Comparison of ENCODE assay signal across 8 cellular contexts in the genomic region with DNA sequence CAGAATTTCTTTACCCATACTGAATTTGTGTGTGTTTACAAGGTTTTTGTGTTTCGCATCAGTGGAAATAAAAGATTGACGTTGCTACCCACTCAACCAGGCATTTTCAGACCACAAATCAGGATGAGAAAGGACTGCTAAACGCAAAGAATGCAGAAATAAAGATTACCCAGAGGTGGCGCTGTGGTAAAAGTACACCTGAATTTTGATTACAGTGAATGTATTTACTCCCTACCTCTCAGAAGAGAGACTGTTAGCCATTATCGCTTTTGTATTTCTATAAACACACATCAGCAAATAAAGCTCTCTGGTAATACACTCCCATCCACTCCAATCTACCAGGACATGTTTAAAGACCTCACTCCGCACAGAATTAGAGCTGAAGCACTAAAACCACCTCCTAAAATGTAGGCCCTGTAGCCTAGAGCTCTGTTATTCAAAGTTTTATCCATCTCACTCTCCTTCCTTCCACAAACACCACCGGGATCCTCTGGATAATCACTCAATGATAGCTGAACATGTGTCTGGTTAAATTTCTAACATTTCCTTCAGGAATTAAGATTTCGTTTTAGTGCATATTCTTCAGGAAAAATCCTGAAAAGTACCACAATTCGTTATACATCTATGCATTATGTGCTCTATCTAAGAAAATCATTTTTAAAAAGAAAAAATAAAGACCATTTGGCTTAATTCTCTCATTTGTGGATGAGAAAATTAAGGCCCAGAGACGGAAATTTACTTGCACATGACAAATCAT. TPM values are rescaled to one million over a fixed set of nuclear protein-coding genes. Genes with fewer than 3 reads are reported as not detected.
DNase-seq lines count a peak whose midpoint lies in the region; ATAC-seq, FAIRE-seq and TF ChIP-seq lines count a peak whose summit lies in the region.

No MANE protein-coding gene starts in this region.

- no peaks in the 10 kb centered on the region for H4K20me1 ChIP-seq in hepatocyte (ENCODE audit: insufficient read depth, poor library complexity, severe bottlenecking)

- H3K4me3 Mint-ChIP-seq in stimulated activated effector memory CD8-positive, alpha-beta T cell treated with anti-CD3 and anti-CD28 coated beads, Interleukin-12 subunit alpha, Interleukin-12 subunit beta, amount 100 ng/mL, for 72 hours: no peak overlapping the region

- peak; percentile 95 for FAIRE-seq in D721Med (lab: Jason Lieb, UNC)

- H3K9me2 ChIP-seq in hepatocyte (replicated peaks; ENCODE audit: insufficient read depth): no peaks in the 10 kb centered on the region

- peaks cover 34% of the 10 kb centered on the region for H3K79me2 ChIP-seq in hepatocyte

- DNase-seq in D721Med (ENCODE audit: insufficient read length, low spot score) (no peak), NCI-H69 (lab: John Stamatoyannopoulos, UW) (peak; percentile 78), hepatocyte (ENCODE audit: low spot score) (peak; percentile 74)
- peak; percentile 43 for DNase-seq in activated gamma-delta T cell treated with anti-CD3 and anti-CD28 coated beads, Interleukin-2, amount 50 U/mL, for 16 hours (ENCODE audit: low read depth)
- peak; percentile 16 to 68 for DNase-seq in stimulated activated effector memory CD8-positive, alpha-beta T cell treated with anti-CD3 and anti-CD28 coated beads, Interleukin-12 subunit alpha, Interleukin-12 subunit beta, amount 100 ng/mL, for 72 hours (ENCODE audit: low spot score in 2 of 2)

- no peak for ATAC-seq in stimulated activated effector memory CD8-positive, alpha-beta T cell treated with anti-CD3 and anti-CD28 coated beads, Interleukin-12 subunit alpha, Interleukin-12 subunit beta, amount 100 ng/mL, for 72 hours
- no peak for ATAC-seq in HG03342 (IDR thresholded peaks at IDR 0.05; ENCODE audit: unreplicated experiment)
- no peak for ATAC-seq in HG02970 (IDR thresholded peaks at IDR 0.05; ENCODE audit: low FRiP score, unreplicated experiment)

- peak; percentile 78 for TF ChIP-seq CTCF in D721Med (IDR thresholded peaks at IDR 0.05; ENCODE audit: insufficient read depth, missing control alignments)
- peak; percentile 16; the same call in 1 of the 2 replicates for TF ChIP-seq CTCF in HEK293 (tag by site-specific recombination; IDR thresholded peaks at IDR 0.05)
- TF ChIP-seq CTCF in hepatocyte (IDR thresholded peaks at IDR 0.05; ENCODE audit: poor library complexity): peak; percentile 74

- H3K4me1 ChIP-seq in HEK293 (ENCODE audit: control insufficient read depth, insufficient read depth, low read length) (0 out of 2 replicates have a peak, but pooled peaks cover 8% of the 10 kb centered on the region), hepatocyte (ENCODE audit: insufficient read depth) (peaks cover 7% of the 10 kb centered on the region)

- H3K27ac ChIP-seq in HEK293 (ENCODE audit: extremely low read depth, low read depth, low read length) (peak overlapping the region; percentile 59), hepatocyte (peak overlapping the region; percentile 13)

- H3K9me3 Mint-ChIP-seq in stimulated activated effector memory CD8-positive, alpha-beta T cell treated with anti-CD3 and anti-CD28 coated beads, Interleukin-12 subunit alpha, Interleukin-12 subunit beta, amount 100 ng/mL, for 72 hours: no peaks in the 10 kb centered on the region

- POLR2A ChIA-PET in HEK293 (lab: Yijun Ruan, JAX): no interaction called here

- no peak overlapping the region for H3K27ac Mint-ChIP-seq in stimulated activated effector memory CD8-positive, alpha-beta T cell treated with anti-CD3 and anti-CD28 coated beads, Interleukin-12 subunit alpha, Interleukin-12 subunit beta, amount 100 ng/mL, for 72 hours

- CTCF ChIA-PET in HEK293 (lab: Yijun Ruan, JAX): interaction anchor here (0.6 to 2.1 kb wide), 24 partner anchors 8 to 1158 kb away, joined by 3 to 15 read pairs (median 3); no protein-coding TSS in a partner anchor

- H3K4me2 ChIP-seq in hepatocyte: no peak overlapping the region

- WGBS in hepatocyte (ENCODE audit: low lambda C conversion rate, missing lambda C conversion rate): 36% methylated on average over 10 of the region's 10 CpGs

- H3K4me1 Mint-ChIP-seq in stimulated activated effector memory CD8-positive, alpha-beta T cell treated with anti-CD3 and anti-CD28 coated beads, Interleukin-12 subunit alpha, Interleukin-12 subunit beta, amount 100 ng/mL, for 72 hours: peaks cover 26% of the 10 kb centered on the region

- H3K36me3 ChIP-seq in HEK293 (ENCODE audit: control insufficient read depth in 2 of 2, insufficient read depth in 1 of 2, low read length in 2 of 2): no peaks in the 10 kb centered on the region
- no peaks in the 10 kb centered on the region for H3K36me3 ChIP-seq in hepatocyte (replicated peaks; ENCODE audit: insufficient read depth, low read depth)

- H3K4me3 ChIP-seq in HEK293 (ENCODE audit: low read depth, low read length) (no peak overlapping the region), hepatocyte (no peak overlapping the region)

- no peak overlapping the region for H2AFZ ChIP-seq in hepatocyte

- H3K9me3 ChIP-seq in HEK293 (ENCODE audit: control insufficient read depth, insufficient read depth, low read depth, low read length) (no peaks in the 10 kb centered on the region), hepatocyte (ENCODE audit: low read depth) (no peaks in the 10 kb centered on the region)

- H3K36me3 Mint-ChIP-seq in stimulated activated effector memory CD8-positive, alpha-beta T cell treated with anti-CD3 and anti-CD28 coated beads, Interleukin-12 subunit alpha, Interleukin-12 subunit beta, amount 100 ng/mL, for 72 hours: peaks cover 13% of the 10 kb centered on the region

- H3K27me3 ChIP-seq in hepatocyte: no peaks in the 10 kb centered on the region

TF ChIP-seq in HEK293, 187 proteins besides CTCF, POLR2A, EP300 and RAD21 (continues in another document):
- TF ChIP-seq HOXD13 (CRISPR knock-in tag; IDR thresholded peaks at IDR 0.05; ENCODE audit: borderline replicate concordance): no peak
- TF ChIP-seq, protein P1, sequence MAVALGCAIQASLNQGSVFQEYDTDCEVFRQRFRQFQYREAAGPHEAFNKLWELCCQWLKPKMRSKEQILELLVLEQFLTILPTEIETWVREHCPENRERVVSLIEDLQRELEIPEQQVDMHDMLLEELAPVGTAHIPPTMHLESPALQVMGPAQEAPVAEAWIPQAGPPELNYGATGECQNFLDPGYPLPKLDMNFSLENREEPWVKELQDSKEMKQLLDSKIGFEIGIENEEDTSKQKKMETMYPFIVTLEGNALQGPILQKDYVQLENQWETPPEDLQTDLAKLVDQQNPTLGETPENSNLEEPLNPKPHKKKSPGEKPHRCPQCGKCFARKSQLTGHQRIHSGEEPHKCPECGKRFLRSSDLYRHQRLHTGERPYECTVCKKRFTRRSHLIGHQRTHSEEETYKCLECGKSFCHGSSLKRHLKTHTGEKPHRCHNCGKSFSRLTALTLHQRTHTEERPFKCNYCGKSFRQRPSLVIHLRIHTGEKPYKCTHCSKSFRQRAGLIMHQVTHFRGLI (tag by site-specific recombination; IDR thresholded peaks at IDR 0.05): no peak
- peak; percentile 74 for TF ChIP-seq ZEB2 (tag by site-specific recombination; IDR thresholded peaks at IDR 0.05)
- peak; percentile 60 for TF ChIP-seq ZNF654 (tag by site-specific recombination; IDR thresholded peaks at IDR 0.05; ENCODE audit: low read depth)
- TF ChIP-seq ZNF112 (tag by site-specific recombination; IDR thresholded peaks at IDR 0.05): no peak
- TF ChIP-seq ZNF37A (tag by site-specific recombination; IDR thresholded peaks at IDR 0.05): no peak
- peak; percentile 84 for TF ChIP-seq WT1 (tag by site-specific recombination; IDR thresholded peaks at IDR 0.05)
- TF ChIP-seq ZNF292 (tag by site-specific recombination; IDR thresholded peaks at IDR 0.05; ENCODE audit: borderline replicate concordance, low read depth): no peak
- TF ChIP-seq ZNF664 (tag by site-specific recombination; IDR thresholded peaks at IDR 0.05): no peak
- TF ChIP-seq ZNF514 (tag by site-specific recombination; IDR thresholded peaks at IDR 0.05): no peak
- TF ChIP-seq, protein P2, sequence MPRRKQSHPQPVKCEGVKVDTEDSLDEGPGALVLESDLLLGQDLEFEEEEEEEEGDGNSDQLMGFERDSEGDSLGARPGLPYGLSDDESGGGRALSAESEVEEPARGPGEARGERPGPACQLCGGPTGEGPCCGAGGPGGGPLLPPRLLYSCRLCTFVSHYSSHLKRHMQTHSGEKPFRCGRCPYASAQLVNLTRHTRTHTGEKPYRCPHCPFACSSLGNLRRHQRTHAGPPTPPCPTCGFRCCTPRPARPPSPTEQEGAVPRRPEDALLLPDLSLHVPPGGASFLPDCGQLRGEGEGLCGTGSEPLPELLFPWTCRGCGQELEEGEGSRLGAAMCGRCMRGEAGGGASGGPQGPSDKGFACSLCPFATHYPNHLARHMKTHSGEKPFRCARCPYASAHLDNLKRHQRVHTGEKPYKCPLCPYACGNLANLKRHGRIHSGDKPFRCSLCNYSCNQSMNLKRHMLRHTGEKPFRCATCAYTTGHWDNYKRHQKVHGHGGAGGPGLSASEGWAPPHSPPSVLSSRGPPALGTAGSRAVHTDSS (tag by site-specific recombination; IDR thresholded peaks at IDR 0.05): no peak
- TF ChIP-seq, protein P3, sequence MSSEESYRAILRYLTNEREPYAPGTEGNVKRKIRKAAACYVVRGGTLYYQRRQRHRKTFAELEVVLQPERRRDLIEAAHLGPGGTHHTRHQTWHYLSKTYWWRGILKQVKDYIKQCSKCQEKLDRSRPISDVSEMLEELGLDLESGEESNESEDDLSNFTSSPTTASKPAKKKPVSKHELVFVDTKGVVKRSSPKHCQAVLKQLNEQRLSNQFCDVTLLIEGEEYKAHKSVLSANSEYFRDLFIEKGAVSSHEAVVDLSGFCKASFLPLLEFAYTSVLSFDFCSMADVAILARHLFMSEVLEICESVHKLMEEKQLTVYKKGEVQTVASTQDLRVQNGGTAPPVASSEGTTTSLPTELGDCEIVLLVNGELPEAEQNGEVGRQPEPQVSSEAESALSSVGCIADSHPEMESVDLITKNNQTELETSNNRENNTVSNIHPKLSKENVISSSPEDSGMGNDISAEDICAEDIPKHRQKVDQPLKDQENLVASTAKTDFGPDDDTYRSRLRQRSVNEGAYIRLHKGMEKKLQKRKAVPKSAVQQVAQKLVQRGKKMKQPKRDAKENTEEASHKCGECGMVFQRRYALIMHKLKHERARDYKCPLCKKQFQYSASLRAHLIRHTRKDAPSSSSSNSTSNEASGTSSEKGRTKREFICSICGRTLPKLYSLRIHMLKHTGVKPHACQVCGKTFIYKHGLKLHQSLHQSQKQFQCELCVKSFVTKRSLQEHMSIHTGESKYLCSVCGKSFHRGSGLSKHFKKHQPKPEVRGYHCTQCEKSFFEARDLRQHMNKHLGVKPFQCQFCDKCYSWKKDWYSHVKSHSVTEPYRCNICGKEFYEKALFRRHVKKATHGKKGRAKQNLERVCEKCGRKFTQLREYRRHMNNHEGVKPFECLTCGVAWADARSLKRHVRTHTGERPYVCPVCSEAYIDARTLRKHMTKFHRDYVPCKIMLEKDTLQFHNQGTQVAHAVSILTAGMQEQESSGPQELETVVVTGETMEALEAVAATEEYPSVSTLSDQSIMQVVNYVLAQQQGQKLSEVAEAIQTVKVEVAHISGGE (tag by site-specific recombination; conservative IDR thresholded peaks at IDR 0.05; ENCODE audit: low read depth): no peak
- TF ChIP-seq ZNF335 (tag by site-specific recombination; conservative IDR thresholded peaks at IDR 0.05): peak; percentile 78

RNA-seq across cellular contexts. Expression of a gene that starts 2.5 kb away (rescaled TPM):
- 183 and 221 TPM in 2 replicates for total RNA-seq in hepatocyte
- polyA plus RNA-seq in hepatocyte: 53.6 and 59.1 TPM in 2 replicates

Comparison
In these comparisons a context has a peak if more than half of its experiments do, and no peak if none do; other contexts are left out.
1. CTCF ChIP-seq: peak in every context shown above with its lines; median percentile 78 in D721Med; 74 in hepatocyte; 16 in HEK293.